1 cellular context compared by ENCODE assay signal in the genomic region with DNA sequence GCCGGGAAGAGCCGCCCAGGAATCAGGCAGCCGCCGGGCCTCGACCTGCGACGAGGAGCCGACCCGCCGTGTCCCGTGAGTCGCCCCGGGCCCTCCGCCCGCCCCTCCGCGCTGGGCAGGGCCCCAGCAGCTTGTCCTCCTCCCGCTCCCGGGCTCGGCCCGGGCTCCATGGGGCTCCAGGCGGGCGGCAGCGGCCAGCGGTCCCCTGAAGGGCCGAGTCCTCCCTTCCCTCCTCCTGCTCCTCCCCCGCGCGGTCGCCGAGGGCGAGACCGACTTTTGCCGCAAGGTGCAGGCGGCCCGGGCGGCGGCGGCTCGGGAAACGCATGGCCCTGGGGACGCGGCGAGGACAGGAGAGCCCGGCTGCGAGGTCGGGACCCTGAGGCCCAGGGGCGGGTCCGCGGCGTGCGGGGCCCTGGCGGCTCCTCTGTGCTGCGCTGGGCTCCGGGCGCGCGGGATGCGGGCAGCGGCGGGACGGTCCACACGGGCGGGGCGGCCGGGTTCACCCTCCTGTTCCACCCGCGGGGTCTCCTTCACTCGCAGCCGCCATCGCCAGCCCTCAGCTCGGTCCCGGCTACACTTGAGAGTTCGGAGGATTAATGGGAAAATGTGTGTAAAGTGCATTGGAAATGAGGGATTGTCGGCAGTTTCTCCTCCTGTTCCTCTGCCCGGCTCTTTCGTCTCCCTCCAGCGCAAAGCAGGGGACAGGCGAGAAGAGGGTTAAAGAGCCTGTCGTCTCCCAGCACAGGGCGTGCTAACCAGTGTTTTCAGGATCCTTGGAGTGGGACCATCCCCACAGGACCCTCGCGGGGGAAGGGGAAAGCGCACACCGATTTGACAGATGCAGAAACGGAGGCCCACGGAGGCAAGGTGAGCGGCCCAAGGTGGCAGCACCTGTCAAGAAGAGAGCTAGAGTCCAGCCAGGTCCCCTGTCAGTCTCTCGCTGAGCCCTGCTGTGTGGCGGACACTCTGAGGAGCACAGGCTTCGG.
TF ChIP-seq lines count a peak whose summit lies in the region.

No MANE protein-coding gene starts in this region.

TF ChIP-seq in H1, 55 proteins besides CTCF, POLR2A, EP300 and RAD21:
- TF ChIP-seq KDM4A (IDR thresholded peaks at IDR 0.05; ENCODE audit: low read depth, low read length, severe bottlenecking) (peak; percentile 85), NRF1 (IDR thresholded peaks at IDR 0.05; ENCODE audit: low read depth, low read length) (no peak), GABPA (IDR thresholded peaks at IDR 0.05; ENCODE audit: borderline replicate concordance, insufficient read depth, low read length) (0 out of 2 replicates have a peak, but pooled peaks have one; percentile 14), YY1 (IDR thresholded peaks at IDR 0.05; ENCODE audit: low read depth, low read length) (no peak), PHF8 (conservative IDR thresholded peaks at IDR 0.05; ENCODE audit: low read depth, low read length) (0 out of 2 replicates have a peak, but pooled peaks have one; percentile 6), SIX5 (IDR thresholded peaks at IDR 0.05; ENCODE audit: low read depth, low read length) (no peak), KDM1A (IDR thresholded peaks at IDR 0.05; ENCODE audit: borderline replicate concordance, low read length) (no peak), CBX8 (IDR thresholded peaks at IDR 0.05; ENCODE audit: borderline replicate concordance, low read depth, low read length) (no peak), EGR1 (IDR thresholded peaks at IDR 0.05; ENCODE audit: borderline replicate concordance, low read depth, low read length) (no peak), RBBP5 (IDR thresholded peaks at IDR 0.05; ENCODE audit: borderline replicate concordance, low read depth, low read length) (0 out of 2 replicates have a peak, but pooled peaks have one; percentile 31), JUN (IDR thresholded peaks at IDR 0.05; ENCODE audit: low read depth, low read length) (no peak), FOSL1 (IDR thresholded peaks at IDR 0.05; ENCODE audit: insufficient read depth, low read depth, low read length) (no peak), MAFK (IDR thresholded peaks at IDR 0.05; ENCODE audit: low read depth, low read length) (no peak), ASH2L (IDR thresholded peaks at IDR 0.05; ENCODE audit: low read length) (no peak), EZH2 (IDR thresholded peaks at IDR 0.05; ENCODE audit: low read depth, low read length, severe bottlenecking) (peak; percentile 96), SUZ12 (IDR thresholded peaks at IDR 0.05; ENCODE audit: low read length) (peak; percentile 94), SP1 (IDR thresholded peaks at IDR 0.05; ENCODE audit: low read depth, low read length) (no peak)
- TF ChIP-seq, protein P1, sequence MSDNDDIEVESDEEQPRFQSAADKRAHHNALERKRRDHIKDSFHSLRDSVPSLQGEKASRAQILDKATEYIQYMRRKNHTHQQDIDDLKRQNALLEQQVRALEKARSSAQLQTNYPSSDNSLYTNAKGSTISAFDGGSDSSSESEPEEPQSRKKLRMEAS (IDR thresholded peaks at IDR 0.05) = peak; percentile 81
- TF ChIP-seq, protein P2, sequence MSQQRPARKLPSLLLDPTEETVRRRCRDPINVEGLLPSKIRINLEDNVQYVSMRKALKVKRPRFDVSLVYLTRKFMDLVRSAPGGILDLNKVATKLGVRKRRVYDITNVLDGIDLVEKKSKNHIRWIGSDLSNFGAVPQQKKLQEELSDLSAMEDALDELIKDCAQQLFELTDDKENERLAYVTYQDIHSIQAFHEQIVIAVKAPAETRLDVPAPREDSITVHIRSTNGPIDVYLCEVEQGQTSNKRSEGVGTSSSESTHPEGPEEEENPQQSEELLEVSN (IDR thresholded peaks at IDR 0.05) = peak; percentile 62; the same call in 1 of the 2 replicates
